In genomic region chr12:105967038-105967776, GRCh38 we compare ENCODE assay signal across 1 cellular context.
TF ChIP-seq lines count a peak whose summit lies in the region.

No MANE protein-coding gene starts in this region.

TF ChIP-seq in SK-N-SH treated with all-trans-retinoic acid at 6 μM for 48 hours, 23 proteins besides CTCF, POLR2A, EP300 and RAD21 (continued from another document):
- TF ChIP-seq ESRRG (CRISPR knock-in tag; IDR thresholded peaks at IDR 0.05) (no peak), ARNTL (CRISPR knock-in tag; IDR thresholded peaks at IDR 0.05; ENCODE audit: borderline replicate concordance, low read depth) (no peak), TOX (CRISPR knock-in tag; IDR thresholded peaks at IDR 0.05; ENCODE audit: borderline replicate concordance) (no peak), ISL1 (CRISPR knock-in tag; IDR thresholded peaks at IDR 0.05) (peak; percentile 92)
